Comparison of ENCODE assay signal across 3 cellular contexts in genomic region chr6:94988701-94989100, GRCh38.
"Had no signal": no experiment of that assay in that cellular context is flagged by ENCODE, and none has a peak within 500 bp of the region (broad histone marks: within the 10 kb centered on the region; RNA-seq: fewer than 3 reads in every experiment).

No MANE protein-coding gene starts in this region.

- DNase-seq: GDM1, GF-D8 had no signal

- H3K4me3 ChIP-seq: GM12878 had no signal

- ATAC-seq: GM12878 had no signal
